Comparison of ENCODE assay signal across 1 cellular context in genomic region chr20:49955830-49956396, GRCh38. TPM values are rescaled to one million over a fixed set of nuclear protein-coding genes. Genes with fewer than 3 reads are reported as not detected.
"Had no signal": no experiment of that assay in that cellular context is flagged by ENCODE, and none has a peak within 500 bp of the region (broad histone marks: within the 10 kb centered on the region; RNA-seq: fewer than 3 reads in every experiment).

No MANE protein-coding gene starts in this region.

RNA-seq across cellular contexts. Expression of gene SNAI1, which starts 26.9 kb away (rescaled TPM):
- total RNA-seq: LHCN-M2 had no signal
